18 cellular contexts compared by ENCODE assay signal in the genomic region with DNA sequence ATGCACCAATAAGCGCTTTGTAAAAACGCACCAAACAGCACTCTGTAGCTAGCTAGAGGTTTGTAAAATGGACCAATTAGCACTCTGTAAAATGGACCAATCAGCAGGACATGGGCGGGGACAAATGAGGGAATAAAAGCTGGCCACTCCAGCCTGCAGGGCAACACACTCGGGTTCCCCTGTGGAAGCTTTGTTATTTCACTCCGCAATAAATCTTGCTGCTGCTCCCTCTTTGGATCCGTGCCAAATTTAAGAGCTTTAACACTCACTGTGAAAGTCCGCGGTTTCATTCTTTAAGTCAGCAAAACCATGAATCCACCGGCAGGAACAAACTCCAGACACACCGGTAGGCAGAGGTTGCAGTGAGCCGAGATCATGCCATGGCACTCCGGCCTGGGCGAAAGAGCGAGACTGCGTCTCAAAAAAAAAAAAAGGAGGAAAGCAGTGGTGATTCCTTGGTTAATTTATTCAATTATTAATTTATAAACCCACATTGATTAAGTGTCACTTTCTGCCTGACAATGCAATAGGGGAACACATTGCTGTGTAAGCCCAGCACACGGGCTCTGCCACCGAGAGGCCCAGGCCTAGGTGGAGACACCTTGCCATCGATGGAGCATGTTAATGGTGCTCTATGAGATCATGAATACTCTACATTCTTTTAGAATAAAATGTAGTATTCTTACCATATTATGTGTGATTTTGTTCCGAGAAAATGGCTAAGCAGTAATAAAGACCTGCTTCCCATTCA.
"Had no signal": no experiment of that assay in that cellular context is flagged by ENCODE, and none has a peak within 500 bp of the region (broad histone marks: within the 10 kb centered on the region; RNA-seq: fewer than 3 reads in every experiment).

No MANE protein-coding gene starts in this region.

- DNase-seq: activated CD4-positive, alpha-beta memory T cell treated with anti-CD3 and anti-CD28 coated beads for 36 hours; activated effector memory CD4-positive, alpha-beta T cell treated with anti-CD3 and anti-CD28 coated beads, Interleukin-2, amount 50 U/mL, for 16 hours; activated naive CD8-positive, alpha-beta T cell treated with anti-CD3 and anti-CD28 coated beads for 36 hours; activated T-cell treated with anti-CD3 and anti-CD28 coated beads, Interleukin-2, amount 50 U/mL, for 4 hours; endodermal cell; glutamatergic neuron; left cardiac atrium; mucosa of descending colon; natural killer cell; nucleus accumbens; psoas muscle; stimulated activated CD4-positive, alpha-beta T cell treated with anti-CD3 and anti-CD28 coated beads, Interleukin-12 subunit alpha, Interleukin-12 subunit beta, amount 100 ng/mL, for 4 hours; stimulated activated naive CD4-positive, alpha-beta T cell; T1000 had no signal

- H3K4me1 ChIP-seq: psoas muscle had no signal

- FAIRE-seq: bronchial epithelial cell had no signal

- H3K9me3 ChIP-seq: mucosa of descending colon, psoas muscle had no signal

- H3K27ac ChIP-seq: psoas muscle, VCaP had no signal

- ATAC-seq: activated T-cell treated with anti-CD3 and anti-CD28 coated beads, Interleukin-2, amount 50 U/mL, for 4 hours; esophagus mucosa; left cardiac atrium; mucosa of descending colon; natural killer cell; psoas muscle; sciatic nerve had no signal

- H3K4me3 ChIP-seq: mucosa of descending colon, psoas muscle had no signal
